ENCODE assay signal across 1 cellular context in the genomic region with DNA sequence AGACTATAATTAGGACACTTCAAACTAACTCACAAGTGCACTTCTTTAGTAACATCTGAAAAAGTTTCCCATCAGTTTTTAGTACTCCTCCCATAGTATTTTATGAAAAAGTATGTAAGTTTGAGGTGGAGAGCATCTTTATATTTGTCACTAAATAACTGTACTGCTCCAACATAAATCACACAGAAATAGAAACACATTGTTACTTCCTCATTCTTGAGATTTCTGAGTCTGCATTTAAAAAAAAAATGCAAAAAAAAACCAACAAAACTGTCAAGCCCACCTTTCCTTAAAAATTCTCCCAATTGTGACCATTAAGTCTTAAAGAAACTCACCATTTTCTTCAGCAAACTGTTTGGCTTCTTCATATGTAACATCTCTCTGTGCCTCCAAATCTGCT.
TF ChIP-seq lines count a peak whose summit lies in the region.

No MANE protein-coding gene starts in this region.

TF ChIP-seq in GM23338, 12 proteins besides CTCF, POLR2A, EP300 and RAD21 (continued from another document):
- TF ChIP-seq, protein P1, sequence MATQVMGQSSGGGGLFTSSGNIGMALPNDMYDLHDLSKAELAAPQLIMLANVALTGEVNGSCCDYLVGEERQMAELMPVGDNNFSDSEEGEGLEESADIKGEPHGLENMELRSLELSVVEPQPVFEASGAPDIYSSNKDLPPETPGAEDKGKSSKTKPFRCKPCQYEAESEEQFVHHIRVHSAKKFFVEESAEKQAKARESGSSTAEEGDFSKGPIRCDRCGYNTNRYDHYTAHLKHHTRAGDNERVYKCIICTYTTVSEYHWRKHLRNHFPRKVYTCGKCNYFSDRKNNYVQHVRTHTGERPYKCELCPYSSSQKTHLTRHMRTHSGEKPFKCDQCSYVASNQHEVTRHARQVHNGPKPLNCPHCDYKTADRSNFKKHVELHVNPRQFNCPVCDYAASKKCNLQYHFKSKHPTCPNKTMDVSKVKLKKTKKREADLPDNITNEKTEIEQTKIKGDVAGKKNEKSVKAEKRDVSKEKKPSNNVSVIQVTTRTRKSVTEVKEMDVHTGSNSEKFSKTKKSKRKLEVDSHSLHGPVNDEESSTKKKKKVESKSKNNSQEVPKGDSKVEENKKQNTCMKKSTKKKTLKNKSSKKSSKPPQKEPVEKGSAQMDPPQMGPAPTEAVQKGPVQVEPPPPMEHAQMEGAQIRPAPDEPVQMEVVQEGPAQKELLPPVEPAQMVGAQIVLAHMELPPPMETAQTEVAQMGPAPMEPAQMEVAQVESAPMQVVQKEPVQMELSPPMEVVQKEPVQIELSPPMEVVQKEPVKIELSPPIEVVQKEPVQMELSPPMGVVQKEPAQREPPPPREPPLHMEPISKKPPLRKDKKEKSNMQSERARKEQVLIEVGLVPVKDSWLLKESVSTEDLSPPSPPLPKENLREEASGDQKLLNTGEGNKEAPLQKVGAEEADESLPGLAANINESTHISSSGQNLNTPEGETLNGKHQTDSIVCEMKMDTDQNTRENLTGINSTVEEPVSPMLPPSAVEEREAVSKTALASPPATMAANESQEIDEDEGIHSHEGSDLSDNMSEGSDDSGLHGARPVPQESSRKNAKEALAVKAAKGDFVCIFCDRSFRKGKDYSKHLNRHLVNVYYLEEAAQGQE (IDR thresholded peaks at IDR 0.05; ENCODE audit: unreplicated experiment): no peak
- TF ChIP-seq EZH2 (IDR thresholded peaks at IDR 0.05; ENCODE audit: low read depth, unreplicated experiment): no peak
- TF ChIP-seq, protein P2, sequence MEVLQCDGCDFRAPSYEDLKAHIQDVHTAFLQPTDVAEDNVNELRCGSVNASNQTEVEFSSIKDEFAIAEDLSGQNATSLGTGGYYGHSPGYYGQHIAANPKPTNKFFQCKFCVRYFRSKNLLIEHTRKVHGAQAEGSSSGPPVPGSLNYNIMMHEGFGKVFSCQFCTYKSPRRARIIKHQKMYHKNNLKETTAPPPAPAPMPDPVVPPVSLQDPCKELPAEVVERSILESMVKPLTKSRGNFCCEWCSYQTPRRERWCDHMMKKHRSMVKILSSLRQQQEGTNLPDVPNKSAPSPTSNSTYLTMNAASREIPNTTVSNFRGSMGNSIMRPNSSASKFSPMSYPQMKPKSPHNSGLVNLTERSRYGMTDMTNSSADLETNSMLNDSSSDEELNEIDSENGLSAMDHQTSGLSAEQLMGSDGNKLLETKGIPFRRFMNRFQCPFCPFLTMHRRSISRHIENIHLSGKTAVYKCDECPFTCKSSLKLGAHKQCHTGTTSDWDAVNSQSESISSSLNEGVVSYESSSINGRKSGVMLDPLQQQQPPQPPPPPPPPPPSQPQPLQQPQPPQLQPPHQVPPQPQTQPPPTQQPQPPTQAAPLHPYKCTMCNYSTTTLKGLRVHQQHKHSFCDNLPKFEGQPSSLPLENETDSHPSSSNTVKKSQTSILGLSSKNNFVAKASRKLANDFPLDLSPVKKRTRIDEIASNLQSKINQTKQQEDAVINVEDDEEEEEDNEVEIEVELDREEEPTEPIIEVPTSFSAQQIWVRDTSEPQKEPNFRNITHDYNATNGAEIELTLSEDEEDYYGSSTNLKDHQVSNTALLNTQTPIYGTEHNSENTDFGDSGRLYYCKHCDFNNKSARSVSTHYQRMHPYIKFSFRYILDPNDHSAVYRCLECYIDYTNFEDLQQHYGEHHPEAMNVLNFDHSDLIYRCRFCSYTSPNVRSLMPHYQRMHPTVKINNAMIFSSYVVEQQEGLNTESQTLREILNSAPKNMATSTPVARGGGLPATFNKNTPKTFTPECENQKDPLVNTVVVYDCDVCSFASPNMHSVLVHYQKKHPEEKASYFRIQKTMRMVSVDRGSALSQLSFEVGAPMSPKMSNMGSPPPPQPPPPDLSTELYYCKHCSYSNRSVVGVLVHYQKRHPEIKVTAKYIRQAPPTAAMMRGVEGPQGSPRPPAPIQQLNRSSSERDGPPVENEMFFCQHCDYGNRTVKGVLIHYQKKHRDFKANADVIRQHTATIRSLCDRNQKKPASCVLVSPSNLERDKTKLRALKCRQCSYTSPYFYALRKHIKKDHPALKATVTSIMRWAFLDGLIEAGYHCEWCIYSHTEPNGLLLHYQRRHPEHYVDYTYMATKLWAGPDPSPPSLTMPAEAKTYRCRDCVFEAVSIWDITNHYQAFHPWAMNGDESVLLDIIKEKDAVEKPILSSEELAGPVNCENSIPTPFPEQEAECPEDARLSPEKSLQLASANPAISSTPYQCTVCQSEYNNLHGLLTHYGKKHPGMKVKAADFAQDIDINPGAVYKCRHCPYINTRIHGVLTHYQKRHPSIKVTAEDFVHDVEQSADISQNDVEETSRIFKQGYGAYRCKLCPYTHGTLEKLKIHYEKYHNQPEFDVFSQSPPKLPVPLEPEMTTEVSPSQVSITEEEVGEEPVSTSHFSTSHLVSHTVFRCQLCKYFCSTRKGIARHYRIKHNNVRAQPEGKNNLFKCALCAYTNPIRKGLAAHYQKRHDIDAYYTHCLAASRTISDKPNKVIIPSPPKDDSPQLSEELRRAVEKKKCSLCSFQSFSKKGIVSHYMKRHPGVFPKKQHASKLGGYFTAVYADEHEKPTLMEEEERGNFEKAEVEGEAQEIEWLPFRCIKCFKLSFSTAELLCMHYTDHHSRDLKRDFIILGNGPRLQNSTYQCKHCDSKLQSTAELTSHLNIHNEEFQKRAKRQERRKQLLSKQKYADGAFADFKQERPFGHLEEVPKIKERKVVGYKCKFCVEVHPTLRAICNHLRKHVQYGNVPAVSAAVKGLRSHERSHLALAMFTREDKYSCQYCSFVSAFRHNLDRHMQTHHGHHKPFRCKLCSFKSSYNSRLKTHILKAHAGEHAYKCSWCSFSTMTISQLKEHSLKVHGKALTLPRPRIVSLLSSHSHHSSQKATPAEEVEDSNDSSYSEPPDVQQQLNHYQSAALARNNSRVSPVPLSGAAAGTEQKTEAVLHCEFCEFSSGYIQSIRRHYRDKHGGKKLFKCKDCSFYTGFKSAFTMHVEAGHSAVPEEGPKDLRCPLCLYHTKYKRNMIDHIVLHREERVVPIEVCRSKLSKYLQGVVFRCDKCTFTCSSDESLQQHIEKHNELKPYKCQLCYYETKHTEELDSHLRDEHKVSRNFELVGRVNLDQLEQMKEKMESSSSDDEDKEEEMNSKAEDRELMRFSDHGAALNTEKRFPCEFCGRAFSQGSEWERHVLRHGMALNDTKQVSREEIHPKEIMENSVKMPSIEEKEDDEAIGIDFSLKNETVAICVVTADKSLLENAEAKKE (CRISPR knock-in tag; IDR thresholded peaks at IDR 0.05): no peak
- no peak for TF ChIP-seq ZNF331 (CRISPR knock-in tag; IDR thresholded peaks at IDR 0.05; ENCODE audit: low read depth)
